ENCODE assay signal across 7 cellular contexts in genomic region chr4:28006021-28006420, GRCh38.
"Had no signal": no experiment of that assay in that cellular context is flagged by ENCODE, and none has a peak within 500 bp of the region (broad histone marks: within the 10 kb centered on the region; RNA-seq: fewer than 3 reads in every experiment).

No MANE protein-coding gene starts in this region.

- FAIRE-seq: H1, H54, HTR-8/SVneo had no signal

- ATAC-seq: GM23338 had no signal

- H3K4me3 ChIP-seq: GM23338 had no signal

- DNase-seq: H9, HCEC 1CT, IMR-90 had no signal
